In genomic region chr10:100350914-100351485, GRCh38 we compare ENCODE assay signal across 11 cellular contexts. TPM values are rescaled to one million over a fixed set of nuclear protein-coding genes. Genes with fewer than 3 reads are reported as not detected.
DNase-seq lines count a peak whose midpoint lies in the region; ATAC-seq, FAIRE-seq and TF ChIP-seq lines count a peak whose summit lies in the region.
"Had no signal": no experiment of that assay in that cellular context is flagged by ENCODE, and none has a peak within 500 bp of the region (broad histone marks: within the 10 kb centered on the region; RNA-seq: fewer than 3 reads in every experiment).

No MANE protein-coding gene starts in this region.

- no peak for ATAC-seq in stimulated activated naive CD8-positive, alpha-beta T cell treated with anti-CD3 and anti-CD28 coated beads, Interleukin-15, Interleukin-2, amounts not matched to agents 100 U/mL and 50 U/mL, for 24 hours
- ATAC-seq in K562, result no peak
- ATAC-seq: CD8-positive, alpha-beta T cell had no signal

- TF ChIP-seq POLR2A in K562 (conservative IDR thresholded peaks at IDR 0.05), result no peak; the same call in 1 of the 2 replicates

- peaks cover 18 to 37% of the 10 kb centered on the region in 2 experiments; a peak in 4 of 5 replicates for H3K4me1 ChIP-seq in K562 (replicated peaks in 1 of 2; ENCODE audit: control insufficient read depth in 2 of 2, insufficient read depth in 2 of 2, low read length in 2 of 2)

- DNase-seq in stimulated activated naive CD8-positive, alpha-beta T cell treated with anti-CD3 and anti-CD28 coated beads, Interleukin-15, Interleukin-2, amounts not matched to agents 100 U/mL and 50 U/mL, for 24 hours, result no peak
- no peak for DNase-seq in K562 (ENCODE audit: extremely low read depth in 1 of 4, low spot score in 3 of 4)
- no peak for DNase-seq in HT-29 (ENCODE audit: low spot score)
- DNase-seq in DMS53 treated with DMSO at 0.1 percent for 48 hours (lab: John Stamatoyannopoulos, UW; ENCODE audit: unreplicated experiment), result no peak
- no peak for DNase-seq in iPS-NIHi7 (ENCODE audit: extremely low spot score)
- DNase-seq in NK-92 treated with Interleukin-12 subunit alpha and Interleukin-12 subunit beta, amount 100 ng/mL, for 24 hours (lab: John Stamatoyannopoulos, UW), result no peak
- DNase-seq: aorta; CD8-positive, alpha-beta T cell; NCI-H1105 had no signal

- H4K20me1 ChIP-seq in K562 (replicated peaks; ENCODE audit: control insufficient read depth, insufficient read depth, low read length), result peaks cover 54% of the 10 kb centered on the region

- 38% methylated on average over 5 of the region's 5 CpGs for WGBS in K562 (ENCODE audit: insufficient coverage, low coverage, missing lambda C conversion rate)

- no peak for FAIRE-seq in K562 (lab: Jason Lieb, UNC)

- TF ChIP-seq EP300 in K562 (IDR thresholded peaks at IDR 0.05; ENCODE audit: low read length), result no peak

- H3K4me1 Mint-ChIP-seq in stimulated activated naive CD8-positive, alpha-beta T cell treated with anti-CD3 and anti-CD28 coated beads, Interleukin-15, Interleukin-2, amounts not matched to agents 100 ng/mL and 50 ng/mL, for 24 hours (ENCODE audit: low read depth), result peaks cover 40% of the 10 kb centered on the region

- TF ChIP-seq RAD21 in K562 (CRISPR knock-in tag; conservative IDR thresholded peaks at IDR 0.05 in 1 of 2, IDR thresholded peaks at IDR 0.05 in 1 of 2), result no peak

- H3K9ac ChIP-seq in K562 (ENCODE audit: insufficient read depth in 1 of 2, low read depth in 2 of 2, low read length in 2 of 2), result peak overlapping the region; percentile 83 to 84; a peak in 3 of 4 replicates

- H3K79me2 ChIP-seq in K562 (ENCODE audit: control insufficient read depth, insufficient read depth, low read length), result peaks cover 98% of the 10 kb centered on the region

- peak overlapping the region; percentile 87 for H3K4me2 ChIP-seq in K562 (ENCODE audit: insufficient read depth, low read length)

- in situ Hi-C loops in K562 (cut with MboI), result no loop called here

- peak overlapping the region; percentile 98 for H3K4me3 Mint-ChIP-seq in stimulated activated naive CD8-positive, alpha-beta T cell treated with anti-CD3 and anti-CD28 coated beads, Interleukin-15, Interleukin-2, amounts not matched to agents 100 ng/mL and 50 ng/mL, for 24 hours
- H3K4me3 Mint-ChIP-seq: CD8-positive, alpha-beta T cell had no signal

- POLR2A ChIA-PET in K562 (lab: Yijun Ruan, JAX), result interaction anchor here (0.6 to 1.9 kb wide), 7 partner anchors 9 to 71 kb away, joined by 3 to 10 read pairs (median 5); no protein-coding TSS in a partner anchor

- peaks cover 84% of the 10 kb centered on the region for H3K36me3 ChIP-seq in K562 (ENCODE audit: control insufficient read depth, insufficient read depth, low read length)

- no peaks in the 10 kb centered on the region for H3K27me3 Mint-ChIP-seq in stimulated activated naive CD8-positive, alpha-beta T cell treated with anti-CD3 and anti-CD28 coated beads, Interleukin-15, Interleukin-2, amounts not matched to agents 100 ng/mL and 50 ng/mL, for 24 hours

- intact Hi-C loops in K562 (cut with micrococcal nuclease), result no loop called here

- H3K27ac Mint-ChIP-seq in stimulated activated naive CD8-positive, alpha-beta T cell treated with anti-CD3 and anti-CD28 coated beads, Interleukin-15, Interleukin-2, amounts not matched to agents 100 ng/mL and 50 ng/mL, for 24 hours, result peak overlapping the region; percentile 56
- H3K27ac Mint-ChIP-seq: CD8-positive, alpha-beta T cell had no signal

- CTCF ChIA-PET in K562 (lab: Yijun Ruan, JAX; ENCODE audit: low intra/inter-chr PET ratio), result no interaction called here

- H3K4me3 ChIP-seq in K562, result peak overlapping the region; percentile 93

- H2AFZ ChIP-seq in K562 (ENCODE audit: low read depth, low read length), result no peak overlapping the region

- H3K27ac ChIP-seq in K562 (ENCODE audit: extremely low read depth, low read depth, low read length), result peak overlapping the region; percentile 23; the same call in 1 of the 3 replicates
- peak overlapping the region; percentile 68 for H3K27ac ChIP-seq in layer of hippocampus (ENCODE audit: low read depth, low read length)

- no peaks in the 10 kb centered on the region for H3K9me3 ChIP-seq in K562 (replicated peaks; ENCODE audit: control insufficient read depth, insufficient read depth, low read depth, low read length)

- peaks cover 89% of the 10 kb centered on the region for H3K36me3 Mint-ChIP-seq in stimulated activated naive CD8-positive, alpha-beta T cell treated with anti-CD3 and anti-CD28 coated beads, Interleukin-15, Interleukin-2, amounts not matched to agents 100 ng/mL and 50 ng/mL, for 24 hours (ENCODE audit: low read depth)

- H3K9me1 ChIP-seq in K562 (ENCODE audit: control insufficient read depth, insufficient read depth, low read length), result no peaks in the 10 kb centered on the region

- no peak for TF ChIP-seq CTCF in K562 (IDR thresholded peaks at IDR 0.05 in 2 of 3, conservative IDR thresholded peaks at IDR 0.05 in 1 of 3; ENCODE audit: insufficient read depth in 2 of 3, low read depth in 1 of 3, low read length in 3 of 3)

- H3K27me3 ChIP-seq in K562 (ENCODE audit: control insufficient read depth in 2 of 2, insufficient read depth in 2 of 2, low read length in 2 of 2), result no peaks in the 10 kb centered on the region
- no peaks in the 10 kb centered on the region for H3K27me3 ChIP-seq in layer of hippocampus (ENCODE audit: control insufficient read depth, insufficient read depth, low read length)

- no peaks in the 10 kb centered on the region for H3K9me3 Mint-ChIP-seq in stimulated activated naive CD8-positive, alpha-beta T cell treated with anti-CD3 and anti-CD28 coated beads, Interleukin-15, Interleukin-2, amounts not matched to agents 100 ng/mL and 50 ng/mL, for 24 hours
- H3K9me3 Mint-ChIP-seq: CD8-positive, alpha-beta T cell had no signal

- no TSS peak for BruUV-seq in K562 (replicated peaks; lab: Mats Ljungman, UMichigan)

TF ChIP-seq in K562, 482 proteins besides CTCF, POLR2A, EP300 and RAD21 (continues in another document):
- TF ChIP-seq HMGXB4 (CRISPR knock-in tag; IDR thresholded peaks at IDR 0.05) (no peak), TEAD4 (IDR thresholded peaks at IDR 0.05; ENCODE audit: low read length) (0 out of 2 replicates have a peak, but pooled peaks have one; percentile 3), TEAD4 (CRISPR knock-in tag; IDR thresholded peaks at IDR 0.05; ENCODE audit: borderline replicate concordance) (no peak), KDM5B (IDR thresholded peaks at IDR 0.05; ENCODE audit: insufficient replicate concordance, low read depth, low read length) (peak; percentile 32)

RNA-seq across cellular contexts. Expression of gene SCD, which starts 4.0 kb away (rescaled TPM):
- total RNA-seq in K562 (2011; cell fraction: chromatin; rRNA removed; ENCODE audit: low replicate concordance), result 359 and 388 TPM in 2 replicates
- 494 and 521 TPM in 2 replicates for total RNA-seq in K562 (2011; cell fraction: nucleolus; rRNA removed)
- total RNA-seq in K562 (2011; cell fraction: nucleoplasm; rRNA removed), result 684 and 892 TPM in 2 replicates
- total RNA-seq in K562 (2014; rRNA removed) (114 and 153 TPM in 2 replicates), K562 (2014; rRNA removed; fragmentation: Illumina TruSeq; extraction: Trizol) (156 and 167 TPM in 2 replicates), K562 (2015; rRNA removed; fragmentation: Illumina TruSeq; extraction: Trizol) (159 and 165 TPM in 2 replicates), K562 (2021) (278 and 287 TPM in 2 replicates)
- polyA plus RNA-seq in K562 (2011; rRNA removed) (486 and 648 TPM in 2 replicates), K562 (2014; fragmentation: Illumina TruSeq; extraction: Trizol) (279 and 309 TPM in 2 replicates), K562 (2014; fragmentation: Nextera tagmentation; extraction: Ambion mirVana) (100 to 1,000 TPM; 188 to 258 TPM), K562 (2014; rRNA removed) (166 and 184 TPM in 2 replicates)
- polyA plus RNA-seq in K562 (2011; cell fraction: cytosol; rRNA removed), result 380 and 627 TPM in 2 replicates
- polyA plus RNA-seq in K562 (2011; cell fraction: nucleus; rRNA removed), result 141 and 221 TPM in 2 replicates
- polyA plus RNA-seq in K562 (2012), result 255 and 256 TPM in 2 replicates
- 582 and 700 TPM in 2 replicates for polyA minus RNA-seq in K562 (2011; rRNA and poly(A)+ RNA removed)
- 320 and 376 TPM in 2 replicates for polyA minus RNA-seq in K562 (2011; cell fraction: cytosol; rRNA and poly(A)+ RNA removed)
- polyA minus RNA-seq in K562 (2011; cell fraction: nucleus; rRNA and poly(A)+ RNA removed), result 39.0 and 97.6 TPM in 2 replicates
- total RNA-seq in HT-29 (2014; rRNA removed; shearing (Covaris generic)), result 253 and 267 TPM in 2 replicates

RNA-seq across cellular contexts. Expression of gene PKD2L1, which starts 21.0 kb away (rescaled TPM):
- not detected in 2 replicates for total RNA-seq in K562 (2011; cell fraction: chromatin; rRNA removed; ENCODE audit: low replicate concordance)
- total RNA-seq in K562 (2011; cell fraction: nucleolus; rRNA removed), result not detected in 2 replicates
- not detected in 2 replicates for total RNA-seq in K562 (2011; cell fraction: nucleoplasm; rRNA removed)
- total RNA-seq in K562 (2014; rRNA removed) (not detected in 2 replicates), K562 (2014; rRNA removed; fragmentation: Illumina TruSeq; extraction: Trizol) (not detected in 2 replicates), K562 (2015; rRNA removed; fragmentation: Illumina TruSeq; extraction: Trizol) (not detected in 2 replicates), K562 (2021) (not detected in 2 replicates)
- polyA plus RNA-seq in K562 (2011; rRNA removed) (not detected in 2 replicates), K562 (2014; fragmentation: Illumina TruSeq; extraction: Trizol) (not detected in 2 replicates), K562 (2014; fragmentation: Nextera tagmentation; extraction: Ambion mirVana) (not detected), K562 (2014; rRNA removed) (not detected in 2 replicates)
- polyA plus RNA-seq in K562 (2011; cell fraction: cytosol; rRNA removed), result not detected in 2 replicates
- polyA plus RNA-seq in K562 (2011; cell fraction: nucleus; rRNA removed), result 0.04 TPM in 1 of 2 replicates, not detected in the other
- polyA plus RNA-seq in K562 (2012), result 0.30 TPM in 1 of 2 replicates, not detected in the other
- polyA minus RNA-seq in K562 (2011; rRNA and poly(A)+ RNA removed), result not detected in 2 replicates
- polyA minus RNA-seq in K562 (2011; cell fraction: cytosol; rRNA and poly(A)+ RNA removed), result not detected in 2 replicates
- polyA minus RNA-seq in K562 (2011; cell fraction: nucleus; rRNA and poly(A)+ RNA removed), result not detected in 2 replicates
- total RNA-seq in HT-29 (2014; rRNA removed; shearing (Covaris generic)), result 0.21 TPM in 1 of 2 replicates, not detected in the other
